Comparison of ENCODE assay signal across 8 cellular contexts in genomic region chr10:111598433-111599059, GRCh38.
DNase-seq lines count a peak whose midpoint lies in the region; ATAC-seq and TF ChIP-seq lines count a peak whose summit lies in the region.

No MANE protein-coding gene starts in this region.

- no peaks in the 10 kb centered on the region for H3K9me3 ChIP-seq in CD8-positive, alpha-beta T cell (ENCODE audit: low read length)

- H3K9me3 Mint-ChIP-seq in CD8-positive, alpha-beta T cell: no peaks in the 10 kb centered on the region
- no peaks in the 10 kb centered on the region for H3K9me3 Mint-ChIP-seq in activated T-cell treated with anti-CD3 and anti-CD28 coated beads, Interleukin-2, amount 50 U/mL, for 4 hours
- no peaks in the 10 kb centered on the region for H3K9me3 Mint-ChIP-seq in glutamatergic neuron (ENCODE audit: unreplicated experiment)

- H3K4me3 ChIP-seq in CD8-positive, alpha-beta T cell (ENCODE audit: low read depth, low read length): no peak overlapping the region

- no peak overlapping the region for H3K27ac ChIP-seq in CD8-positive, alpha-beta T cell (ENCODE audit: low read depth, low read length)

- CTCF ChIA-PET in CD8-positive, alpha-beta T cell (lab: Charles Lee): interaction anchor here (0.8 to 2.3 kb wide), 6 partner anchors 8 to 990 kb away, joined by 3 to 11 read pairs (median 4); no protein-coding TSS in a partner anchor

- no peak overlapping the region for H3K4me3 Mint-ChIP-seq in CD8-positive, alpha-beta T cell
- H3K4me3 Mint-ChIP-seq in activated T-cell treated with anti-CD3 and anti-CD28 coated beads, Interleukin-2, amount 50 U/mL, for 4 hours: no peak overlapping the region
- no peak overlapping the region for H3K4me3 Mint-ChIP-seq in glutamatergic neuron (ENCODE audit: unreplicated experiment)

- H3K4me1 ChIP-seq in CD8-positive, alpha-beta T cell (ENCODE audit: insufficient read depth, low read length): no peaks in the 10 kb centered on the region

- H3K36me3 ChIP-seq in CD8-positive, alpha-beta T cell (ENCODE audit: insufficient read depth, low read length): no peaks in the 10 kb centered on the region

- no peak overlapping the region for H3K27ac Mint-ChIP-seq in CD8-positive, alpha-beta T cell
- H3K27ac Mint-ChIP-seq in glutamatergic neuron (ENCODE audit: unreplicated experiment): no peak overlapping the region

- H3K36me3 Mint-ChIP-seq in CD8-positive, alpha-beta T cell: no peaks in the 10 kb centered on the region
- H3K36me3 Mint-ChIP-seq in activated T-cell treated with anti-CD3 and anti-CD28 coated beads, Interleukin-2, amount 50 U/mL, for 4 hours (ENCODE audit: insufficient read depth): no peaks in the 10 kb centered on the region
- H3K36me3 Mint-ChIP-seq in glutamatergic neuron (ENCODE audit: unreplicated experiment): no peaks in the 10 kb centered on the region

- POLR2A ChIA-PET in CD8-positive, alpha-beta T cell (lab: Charles Lee): no interaction called here

- H3K27me3 ChIP-seq in CD8-positive, alpha-beta T cell (ENCODE audit: insufficient read depth, low read length): no peaks in the 10 kb centered on the region

- intact Hi-C loops in CD8-positive, alpha-beta T cell (cut with DNase I, micrococcal nuclease): loop anchor here (5.0 to 10.0 kb wide), 2 partner anchors 674 to 851 kb away; no protein-coding TSS in a partner anchor

- peak; percentile 66 for TF ChIP-seq CTCF in CD8-positive, alpha-beta T cell (IDR thresholded peaks at IDR 0.05)
- peak; percentile 90 for TF ChIP-seq CTCF in glutamatergic neuron (IDR thresholded peaks at IDR 0.05; ENCODE audit: partially characterized antibody, unreplicated experiment)

- peaks cover 4% of the 10 kb centered on the region for H3K27me3 Mint-ChIP-seq in CD8-positive, alpha-beta T cell (ENCODE audit: low read depth)
- peaks cover 8% of the 10 kb centered on the region for H3K27me3 Mint-ChIP-seq in activated T-cell treated with anti-CD3 and anti-CD28 coated beads, Interleukin-2, amount 50 U/mL, for 4 hours (ENCODE audit: low read depth)
- no peaks in the 10 kb centered on the region for H3K27me3 Mint-ChIP-seq in glutamatergic neuron (ENCODE audit: unreplicated experiment)

- ATAC-seq in CD8-positive, alpha-beta T cell: no peak
- ATAC-seq in GM18867 (IDR thresholded peaks at IDR 0.05; ENCODE audit: unreplicated experiment) (peak; percentile 98), HG03039 (IDR thresholded peaks at IDR 0.05; ENCODE audit: unreplicated experiment) (peak; percentile 92)
- peak in 1 of 2 donors; percentile 71 for ATAC-seq in activated T-cell treated with anti-CD3 and anti-CD28 coated beads, Interleukin-2, amount 50 U/mL, for 4 hours

- DNase-seq in CD8-positive, alpha-beta T cell: peak in 6 of 7 experiments; percentile 3 to 51 (median 18)
- DNase-seq in NCI-H748 (lab: John Stamatoyannopoulos, UW; ENCODE audit: unreplicated experiment): peak; percentile 55
- peak; percentile 17 for DNase-seq in activated T-cell treated with anti-CD3 and anti-CD28 coated beads, Interleukin-2, amount 50 U/mL, for 4 hours
- DNase-seq in glutamatergic neuron: peak; percentile 55
- DNase-seq in pulmonary artery endothelial cell (ENCODE audit: low read depth, low spot score): peak; percentile 13
- no peak for DNase-seq in NCI-H774 (lab: John Stamatoyannopoulos, UW)

- no peaks in the 10 kb centered on the region for H3K4me1 Mint-ChIP-seq in CD8-positive, alpha-beta T cell (ENCODE audit: low read depth)
- H3K4me1 Mint-ChIP-seq in activated T-cell treated with anti-CD3 and anti-CD28 coated beads, Interleukin-2, amount 50 U/mL, for 4 hours (ENCODE audit: low read depth): no peaks in the 10 kb centered on the region
- H3K4me1 Mint-ChIP-seq in glutamatergic neuron (ENCODE audit: low read depth, unreplicated experiment): no peaks in the 10 kb centered on the region
